Comparison of ENCODE assay signal across 14 cellular contexts in the genomic region with DNA sequence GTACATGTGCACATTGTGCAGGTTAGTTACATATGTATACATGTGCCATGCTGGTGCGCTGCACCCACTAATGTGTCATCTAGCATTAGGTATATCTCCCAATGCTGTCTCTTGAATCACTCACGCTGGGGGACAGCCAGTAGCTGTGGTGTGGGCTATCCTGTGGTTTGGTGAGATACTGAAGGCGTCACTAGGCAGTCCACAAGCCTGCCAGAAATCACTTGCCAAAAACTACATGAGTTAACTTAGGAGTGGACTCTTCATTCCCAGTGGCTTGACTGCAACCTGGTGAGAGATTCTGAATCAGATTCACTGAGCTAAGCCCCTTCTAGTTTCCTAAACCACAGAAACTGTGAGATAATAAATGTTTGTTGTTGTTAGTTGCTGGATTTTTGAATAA.
DNase-seq lines count a peak whose midpoint lies in the region; ATAC-seq and TF ChIP-seq lines count a peak whose summit lies in the region.
"Had no signal": no experiment of that assay in that cellular context is flagged by ENCODE, and none has a peak within 500 bp of the region (broad histone marks: within the 10 kb centered on the region; RNA-seq: fewer than 3 reads in every experiment).

No MANE protein-coding gene starts in this region.

- DNase-seq in activated CD4-positive, alpha-beta memory T cell treated with anti-CD3 and anti-CD28 coated beads for 36 hours: peak; percentile 38
- no peak for DNase-seq in activated CD4-positive, alpha-beta memory T cell treated with anti-CD3 and anti-CD28 coated beads, Interleukin-2, amount 10 ng/mL, durations not matched to agents 7 days and 5 days
- peak; percentile 85 for DNase-seq in OCI-M1 (lab: John Stamatoyannopoulos, UW)
- DNase-seq in cardiac fibroblast (ENCODE audit: low read depth in 2 of 2): peak; percentile 27 to 61
- no peak for DNase-seq in mesothelial cell of epicardium (ENCODE audit: low spot score in 2 of 2, unreplicated experiment in 2 of 2)
- no peak for DNase-seq in effector memory CD8-positive, alpha-beta T cell
- DNase-seq in islet precursor cell: no peak
- DNase-seq: activated naive CD4-positive, alpha-beta T cell treated with anti-CD3 and anti-CD28 coated beads, Interleukin-2, amount 10 ng/mL, durations not matched to agents 7 days and 5 days; NCI-H2171; SHP77 treated with DMSO at 0.1 percent for 48 hours; T-helper 9 cell had no signal

- TF ChIP-seq CTCF in cardiac fibroblast (IDR thresholded peaks at IDR 0.05; ENCODE audit: low read depth, low read length): no peak
- TF ChIP-seq CTCF in mesothelial cell of epicardium (IDR thresholded peaks at IDR 0.05; ENCODE audit: unreplicated experiment): no peak

- no peaks in the 10 kb centered on the region for H3K9me3 Mint-ChIP-seq in activated CD4-positive, alpha-beta memory T cell treated with anti-CD3 and anti-CD28 coated beads for 36 hours
- no peaks in the 10 kb centered on the region for H3K9me3 Mint-ChIP-seq in activated CD4-positive, alpha-beta memory T cell treated with anti-CD3 and anti-CD28 coated beads, Interleukin-2, amount 10 ng/mL, durations not matched to agents 7 days and 5 days
- no peaks in the 10 kb centered on the region for H3K9me3 Mint-ChIP-seq in mesothelial cell of epicardium
- no peaks in the 10 kb centered on the region for H3K9me3 Mint-ChIP-seq in effector memory CD8-positive, alpha-beta T cell
- H3K9me3 Mint-ChIP-seq: activated naive CD4-positive, alpha-beta T cell treated with anti-CD3 and anti-CD28 coated beads, Interleukin-2, amount 10 ng/mL, durations not matched to agents 7 days and 5 days had no signal

- peaks cover 2% of the 10 kb centered on the region for H3K36me3 Mint-ChIP-seq in activated CD4-positive, alpha-beta memory T cell treated with anti-CD3 and anti-CD28 coated beads for 36 hours
- H3K36me3 Mint-ChIP-seq in activated CD4-positive, alpha-beta memory T cell treated with anti-CD3 and anti-CD28 coated beads, Interleukin-2, amount 10 ng/mL, durations not matched to agents 7 days and 5 days (ENCODE audit: low read depth): no peaks in the 10 kb centered on the region
- H3K36me3 Mint-ChIP-seq in mesothelial cell of epicardium: no peaks in the 10 kb centered on the region
- no peaks in the 10 kb centered on the region for H3K36me3 Mint-ChIP-seq in effector memory CD8-positive, alpha-beta T cell (ENCODE audit: insufficient read depth)
- H3K36me3 Mint-ChIP-seq: activated naive CD4-positive, alpha-beta T cell treated with anti-CD3 and anti-CD28 coated beads, Interleukin-2, amount 10 ng/mL, durations not matched to agents 7 days and 5 days had no signal

- POLR2A ChIA-PET in activated CD4-positive, alpha-beta memory T cell treated with anti-CD3 and anti-CD28 coated beads for 36 hours (lab: Charles Lee): no interaction called here
- POLR2A ChIA-PET in activated CD4-positive, alpha-beta memory T cell treated with anti-CD3 and anti-CD28 coated beads, Interleukin-2, amount 10 ng/mL, durations not matched to agents 7 days and 5 days (lab: Charles Lee): no interaction called here

- no peak for ATAC-seq in GM21528 (IDR thresholded peaks at IDR 0.05; ENCODE audit: low FRiP score, unreplicated experiment)
- ATAC-seq in effector memory CD8-positive, alpha-beta T cell (replicated peaks): no peak
- ATAC-seq: A549, esophagus mucosa had no signal

- CTCF ChIA-PET in activated CD4-positive, alpha-beta memory T cell treated with anti-CD3 and anti-CD28 coated beads for 36 hours (lab: Charles Lee): interaction anchor here (0.6 to 0.7 kb wide), 2 partner anchors 73 to 1148 kb away, joined by 3 to 4 read pairs; no protein-coding TSS in a partner anchor
- CTCF ChIA-PET in activated CD4-positive, alpha-beta memory T cell treated with anti-CD3 and anti-CD28 coated beads, Interleukin-2, amount 10 ng/mL, durations not matched to agents 7 days and 5 days (lab: Charles Lee): no interaction called here

- no peak overlapping the region for H3K27ac Mint-ChIP-seq in activated CD4-positive, alpha-beta memory T cell treated with anti-CD3 and anti-CD28 coated beads for 36 hours
- no peak overlapping the region for H3K27ac Mint-ChIP-seq in activated CD4-positive, alpha-beta memory T cell treated with anti-CD3 and anti-CD28 coated beads, Interleukin-2, amount 10 ng/mL, durations not matched to agents 7 days and 5 days
- H3K27ac Mint-ChIP-seq in mesothelial cell of epicardium: peak overlapping the region; percentile 59
- no peak overlapping the region for H3K27ac Mint-ChIP-seq in effector memory CD8-positive, alpha-beta T cell
- H3K27ac Mint-ChIP-seq: activated naive CD4-positive, alpha-beta T cell treated with anti-CD3 and anti-CD28 coated beads, Interleukin-2, amount 10 ng/mL, durations not matched to agents 7 days and 5 days had no signal

- intact Hi-C loops in activated CD4-positive, alpha-beta memory T cell treated with anti-CD3 and anti-CD28 coated beads for 36 hours (cut with micrococcal nuclease): no loop called here

- no peaks in the 10 kb centered on the region for H3K27me3 Mint-ChIP-seq in activated CD4-positive, alpha-beta memory T cell treated with anti-CD3 and anti-CD28 coated beads for 36 hours
- no peaks in the 10 kb centered on the region for H3K27me3 Mint-ChIP-seq in activated CD4-positive, alpha-beta memory T cell treated with anti-CD3 and anti-CD28 coated beads, Interleukin-2, amount 10 ng/mL, durations not matched to agents 7 days and 5 days
- H3K27me3 Mint-ChIP-seq in mesothelial cell of epicardium (ENCODE audit: low read depth): no peaks in the 10 kb centered on the region
- peaks cover 8 to 19% of the 10 kb centered on the region in 2 donors for H3K27me3 Mint-ChIP-seq in effector memory CD8-positive, alpha-beta T cell
- H3K27me3 Mint-ChIP-seq: activated naive CD4-positive, alpha-beta T cell treated with anti-CD3 and anti-CD28 coated beads, Interleukin-2, amount 10 ng/mL, durations not matched to agents 7 days and 5 days had no signal

- H3K4me3 Mint-ChIP-seq in activated CD4-positive, alpha-beta memory T cell treated with anti-CD3 and anti-CD28 coated beads for 36 hours: no peak overlapping the region
- no peak overlapping the region for H3K4me3 Mint-ChIP-seq in activated CD4-positive, alpha-beta memory T cell treated with anti-CD3 and anti-CD28 coated beads, Interleukin-2, amount 10 ng/mL, durations not matched to agents 7 days and 5 days
- no peak overlapping the region for H3K4me3 Mint-ChIP-seq in mesothelial cell of epicardium
- no peak overlapping the region for H3K4me3 Mint-ChIP-seq in effector memory CD8-positive, alpha-beta T cell
- H3K4me3 Mint-ChIP-seq: activated naive CD4-positive, alpha-beta T cell treated with anti-CD3 and anti-CD28 coated beads, Interleukin-2, amount 10 ng/mL, durations not matched to agents 7 days and 5 days had no signal

- no peak overlapping the region for H3K4me3 ChIP-seq in cardiac fibroblast (replicated peaks in 1 of 2; ENCODE audit: low read depth in 2 of 2, low read length in 2 of 2)
- H3K4me3 ChIP-seq: A549 had no signal

- peaks cover 12% of the 10 kb centered on the region for H3K4me1 Mint-ChIP-seq in activated CD4-positive, alpha-beta memory T cell treated with anti-CD3 and anti-CD28 coated beads for 36 hours (ENCODE audit: low read depth)
- H3K4me1 Mint-ChIP-seq in activated CD4-positive, alpha-beta memory T cell treated with anti-CD3 and anti-CD28 coated beads, Interleukin-2, amount 10 ng/mL, durations not matched to agents 7 days and 5 days: peaks cover 4% of the 10 kb centered on the region
- H3K4me1 Mint-ChIP-seq in mesothelial cell of epicardium: peaks cover 19% of the 10 kb centered on the region
- H3K4me1 Mint-ChIP-seq in effector memory CD8-positive, alpha-beta T cell (ENCODE audit: low read depth in 2 of 2): no peaks in the 10 kb centered on the region

Comparison
In these comparisons a context has a peak if more than half of its experiments do, and no peak if none do; other contexts are left out.
1. DNase-seq: peak in activated CD4-positive, alpha-beta memory T cell treated with anti-CD3 and anti-CD28 coated beads for 36 hours (single experiment), OCI-M1 (single experiment) and cardiac fibroblast (2 of 2); none in activated CD4-positive, alpha-beta memory T cell treated with anti-CD3 and anti-CD28 coated beads, Interleukin-2, amount 10 ng/mL, durations not matched to agents 7 days and 5 days (single experiment), mesothelial cell of epicardium (0 of 2), effector memory CD8-positive, alpha-beta T cell (0 of 3) and islet precursor cell (single experiment).